Comparison of ENCODE assay signal across 8 cellular contexts in genomic region chr14:91228112-91229004, GRCh38.
DNase-seq lines count a peak whose midpoint lies in the region; ATAC-seq and TF ChIP-seq lines count a peak whose summit lies in the region.

No MANE protein-coding gene starts in this region.

- DNase-seq in AG09309 (ENCODE audit: low read depth) (peak; percentile 48), activated T-cell treated with anti-CD3 and anti-CD28 coated beads for 1 hour (ENCODE audit: low read depth) (peak; percentile 47), glomerular visceral epithelial cell (ENCODE audit: extremely low spot score) (peak; percentile 83), midbrain (lab: John Stamatoyannopoulos, UW) (no peak), LoVo (ENCODE audit: low spot score) (no peak)
- peak; percentile 64 for DNase-seq in stimulated activated CD8-positive, alpha-beta memory T cell treated with anti-CD3 and anti-CD28 coated beads, Interleukin-7, amount 100 ng/mL, for 24 hours (ENCODE audit: low read depth)

- peak; percentile 77 for ATAC-seq in GM19468 (IDR thresholded peaks at IDR 0.05; ENCODE audit: extremely low read depth, unreplicated experiment)
- peak; percentile 78 for ATAC-seq in HG03571 (IDR thresholded peaks at IDR 0.05; ENCODE audit: unreplicated experiment)

- no peak for TF ChIP-seq CTCF in AG09309 (IDR thresholded peaks at IDR 0.05; ENCODE audit: control insufficient read depth, insufficient read depth, low read depth, low read length, missing control alignments)

- no peak overlapping the region for H3K4me3 ChIP-seq in AG09309 (ENCODE audit: control insufficient read depth, low read depth, low read length)

Comparison
In these comparisons a context has a peak if more than half of its experiments do, and no peak if none do; other contexts are left out.
1. DNase-seq: peak in AG09309 (single experiment), activated T-cell treated with anti-CD3 and anti-CD28 coated beads for 1 hour (single experiment), glomerular visceral epithelial cell (single experiment) and stimulated activated CD8-positive, alpha-beta memory T cell treated with anti-CD3 and anti-CD28 coated beads, Interleukin-7, amount 100 ng/mL, for 24 hours (single experiment); none in midbrain (single experiment) and LoVo (single experiment).